9 cellular contexts compared by ENCODE assay signal in the genomic region with DNA sequence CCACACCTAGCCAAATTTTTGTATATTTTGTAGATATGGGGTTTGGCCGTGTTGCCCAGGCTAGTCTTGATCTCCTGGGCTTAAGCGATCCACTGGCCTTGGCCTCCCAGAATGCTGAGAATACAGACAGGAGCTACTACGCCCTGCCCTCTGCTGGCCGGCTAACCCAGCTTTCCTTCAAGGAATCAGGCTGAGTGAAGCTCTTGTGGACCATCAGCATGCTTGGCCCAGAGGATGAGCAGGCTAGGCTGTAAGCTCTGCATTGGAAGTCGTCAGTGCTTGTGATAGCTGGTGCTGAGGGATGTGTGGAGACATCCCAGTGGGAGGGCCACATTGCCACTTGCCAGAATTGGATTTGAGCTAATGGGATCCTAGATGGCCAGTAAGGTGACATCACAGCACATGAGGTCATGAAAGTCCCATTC.
DNase-seq lines count a peak whose midpoint lies in the region; ATAC-seq and TF ChIP-seq lines count a peak whose summit lies in the region.
"Had no signal": no experiment of that assay in that cellular context is flagged by ENCODE, and none has a peak within 500 bp of the region (broad histone marks: within the 10 kb centered on the region; RNA-seq: fewer than 3 reads in every experiment).

No MANE protein-coding gene starts in this region.

- no peak for TF ChIP-seq POLR2A in gastroesophageal sphincter (IDR thresholded peaks at IDR 0.05)

- DNase-seq in DMS 273 (lab: John Stamatoyannopoulos, UW; ENCODE audit: unreplicated experiment) = peak; percentile 23
- DNase-seq in DMS 273 treated with DMSO at 0.1 percent for 48 hours (lab: John Stamatoyannopoulos, UW) = no peak
- DNase-seq in T-helper 17 cell = no peak
- DNase-seq in GM13976 (ENCODE audit: low spot score) = no peak
- DNase-seq in SIG-M5 treated with dmso at 0.1 percent for 504 hours (lab: John Stamatoyannopoulos, UW; ENCODE audit: unreplicated experiment) = no peak
- DNase-seq: GOT3 had no signal

- in situ Hi-C loops in GM13976 (cut with MboI; ENCODE audit: low sequenced_read_pairs, unreplicated experiment) = no loop called here

- H3K9ac ChIP-seq in stomach smooth muscle (ENCODE audit: low read length in 2 of 2) = no peak overlapping the region

- H3K27ac ChIP-seq in gastroesophageal sphincter = peak overlapping the region in 3 of 4 donors; percentile 72 to 83 (median 76)
- H3K27ac ChIP-seq in stomach smooth muscle (ENCODE audit: low read length) = peak overlapping the region; percentile 11

- peaks cover 4% of the 10 kb centered on the region for H3K36me3 Mint-ChIP-seq in T-helper 17 cell (ENCODE audit: low read depth)

- no peak for TF ChIP-seq EP300 in gastroesophageal sphincter (IDR thresholded peaks at IDR 0.05)

- H3K4me3 Mint-ChIP-seq in T-helper 17 cell = peak overlapping the region; percentile 86

- H3K9me3 ChIP-seq in T-helper 17 cell (ENCODE audit: control insufficient read depth, low read length, poor library complexity, severe bottlenecking) (no peaks in the 10 kb centered on the region), gastroesophageal sphincter (no peaks in the 10 kb centered on the region), stomach smooth muscle (ENCODE audit: control insufficient read depth in 2 of 2, low read length in 2 of 2) (no peaks in the 10 kb centered on the region)

- peak in 1 of 4 experiments; percentile 17 for TF ChIP-seq CTCF in gastroesophageal sphincter (IDR thresholded peaks at IDR 0.05)
- no peak for TF ChIP-seq CTCF in GM13976 (IDR thresholded peaks at IDR 0.05; ENCODE audit: borderline replicate concordance, control extremely low read depth, extremely low read depth, insufficient read depth, missing control alignments)

- H3K27ac Mint-ChIP-seq in T-helper 17 cell = peak overlapping the region; percentile 91

- peaks cover 59% of the 10 kb centered on the region for H3K4me1 Mint-ChIP-seq in T-helper 17 cell

- H3K36me3 ChIP-seq in gastroesophageal sphincter (peaks cover 0 to 86% of the 10 kb centered on the region in 2 donors), stomach smooth muscle (ENCODE audit: control insufficient read depth in 2 of 2, insufficient read depth in 2 of 2, low read length in 2 of 2) (peaks cover 41 to 63% of the 10 kb centered on the region in 2 donors)

- no CpG with 5 or more reads among the region's 5 CpGs for WGBS in gastroesophageal sphincter (ENCODE audit: low coverage in 1 of 2), 2 donors

- H3K4me3 ChIP-seq in gastroesophageal sphincter = no peak overlapping the region
- no peak overlapping the region for H3K4me3 ChIP-seq in stomach smooth muscle (ENCODE audit: low read length in 2 of 2)

- ATAC-seq in T-helper 17 cell (no peak), gastroesophageal sphincter (no peak), HG02852 (IDR thresholded peaks at IDR 0.05; ENCODE audit: unreplicated experiment) (no peak)

- H3K4me1 ChIP-seq in gastroesophageal sphincter (peaks cover 6 to 65% (median 35%) of the 10 kb centered on the region in 3 donors), stomach smooth muscle (ENCODE audit: control insufficient read depth, insufficient read depth, low read length) (peaks cover 38% of the 10 kb centered on the region)

- H3K27me3 ChIP-seq in gastroesophageal sphincter = no peaks in the 10 kb centered on the region
- no peaks in the 10 kb centered on the region for H3K27me3 ChIP-seq in stomach smooth muscle (ENCODE audit: control insufficient read depth in 1 of 2, insufficient read depth in 2 of 2, low read length in 2 of 2)

- H3K27me3 Mint-ChIP-seq in T-helper 17 cell = no peaks in the 10 kb centered on the region
